ENCODE assay signal across 9 cellular contexts in genomic region chr9:34501889-34502425, GRCh38. TPM values are rescaled to one million over a fixed set of nuclear protein-coding genes. Genes with fewer than 3 reads are reported as not detected.
DNase-seq lines count a peak whose midpoint lies in the region; ATAC-seq and TF ChIP-seq lines count a peak whose summit lies in the region.
"Had no signal": no experiment of that assay in that cellular context is flagged by ENCODE, and none has a peak within 500 bp of the region (broad histone marks: within the 10 kb centered on the region; RNA-seq: fewer than 3 reads in every experiment).

No MANE protein-coding gene starts in this region.

- H3K36me3 ChIP-seq in brain microvascular endothelial cell (replicated peaks) (no peaks in the 10 kb centered on the region), thyroid gland (no peaks in the 10 kb centered on the region)

- H3K4me1 ChIP-seq in thyroid gland = peaks cover 9 to 14% of the 10 kb centered on the region in 2 donors

- no peaks in the 10 kb centered on the region for H3K9me3 ChIP-seq in thyroid gland

- H3K27me3 ChIP-seq in brain microvascular endothelial cell (replicated peaks) (peaks cover 7% of the 10 kb centered on the region), thyroid gland (no peaks in the 10 kb centered on the region)

- H3K27ac ChIP-seq in brain microvascular endothelial cell (no peak overlapping the region), thyroid gland (no peak overlapping the region)

- ATAC-seq in HG03039 (IDR thresholded peaks at IDR 0.05; ENCODE audit: unreplicated experiment) (no peak), GM21367 (IDR thresholded peaks at IDR 0.05; ENCODE audit: unreplicated experiment) (no peak), GM18511 (IDR thresholded peaks at IDR 0.05; ENCODE audit: unreplicated experiment) (no peak)
- ATAC-seq: activated naive CD4-positive, alpha-beta T cell treated with anti-CD3 and anti-CD28 coated beads, Interleukin-2, amount 50 U/mL, for 72 hours had no signal

- in situ Hi-C loops in brain microvascular endothelial cell (cut with HindIII; ENCODE audit: low pct_ligation_motif_present, low sequenced_read_pairs) = no loop called here

- 16 to 25% methylated on average over 5 of the region's 5 CpGs for WGBS in thyroid gland, 2 donors

- TF ChIP-seq POLR2A in thyroid gland (IDR thresholded peaks at IDR 0.05) = no peak

- intact Hi-C loops in thyroid gland (cut with DNase I) = loop anchor here (2.0 to 10.0 kb wide), 3 partner anchors 65 to 167 kb away; no protein-coding TSS in a partner anchor

- no peak overlapping the region for H3K4me3 ChIP-seq in brain microvascular endothelial cell (ENCODE audit: low read depth, low read length)
- H3K4me3 ChIP-seq in thyroid gland (replicated peaks in 1 of 3) = no peak overlapping the region

- TF ChIP-seq CTCF in brain microvascular endothelial cell (IDR thresholded peaks at IDR 0.05; ENCODE audit: low read depth, low read length, missing control alignments) (peak; percentile 51), thyroid gland (IDR thresholded peaks at IDR 0.05) (no peak)

- peak; percentile 74 for DNase-seq in M059J (ENCODE audit: low read depth)
- no peak for DNase-seq in brain microvascular endothelial cell
- DNase-seq in iPS-NIHi11 (ENCODE audit: low spot score) = peak; percentile 56
- DNase-seq in thyroid gland = peak; percentile 42 to 53
- DNase-seq in SHP77 treated with DMSO at 0.1 percent for 48 hours (lab: John Stamatoyannopoulos, UW) = no peak

RNA-seq across cellular contexts. Expression of gene ENHO, which starts 20.8 kb away (rescaled TPM):
- 0.71 and 2.0 TPM in 2 replicates for total RNA-seq in M059J (2014; rRNA removed; shearing (Covaris generic))
- total RNA-seq in thyroid gland = not detected

RNA-seq across cellular contexts. Expression of gene DNAI1, which starts 43.4 kb away (rescaled TPM):
- total RNA-seq in M059J (2014; rRNA removed; shearing (Covaris generic)) = not detected in 2 replicates
- total RNA-seq in thyroid gland = under 1 TPM in 2 of 4 donors, not detected in 2; 0.81 to 0.89 TPM

RNA-seq across cellular contexts. Expression of gene FAM219A, which starts 43.6 kb away (rescaled TPM):
- total RNA-seq in M059J (2014; rRNA removed; shearing (Covaris generic)) = 14.6 and 31.1 TPM in 2 replicates
- total RNA-seq in thyroid gland = 10 to 100 TPM in 3 of 4 donors, 1 to 10 TPM in 1; 6.6 to 14.3 (median 10.5) TPM

Comparison
In these comparisons a context has a peak if more than half of its experiments do, and no peak if none do; other contexts are left out.
1. DNase-seq: peak in M059J (single experiment), iPS-NIHi11 (single experiment) and thyroid gland (2 of 2); none in brain microvascular endothelial cell (single experiment) and SHP77 treated with DMSO at 0.1 percent for 48 hours (single experiment).